8 cellular contexts compared by ENCODE assay signal in genomic region chr20:10447028-10447427, GRCh38. TPM values are rescaled to one million over a fixed set of nuclear protein-coding genes. Genes with fewer than 3 reads are reported as not detected.
DNase-seq lines count a peak whose midpoint lies in the region; ATAC-seq and TF ChIP-seq lines count a peak whose summit lies in the region.

No MANE protein-coding gene starts in this region.

- no peaks in the 10 kb centered on the region for H3K9me3 ChIP-seq in left ventricle myocardium inferior (replicated peaks)

- ATAC-seq in GM18873 (IDR thresholded peaks at IDR 0.05; ENCODE audit: low FRiP score, unreplicated experiment): peak; percentile 97
- peak; percentile 90 for ATAC-seq in HG03045 (IDR thresholded peaks at IDR 0.05; ENCODE audit: unreplicated experiment)

- no peaks in the 10 kb centered on the region for H3K4me1 ChIP-seq in left ventricle myocardium inferior

- no peak for TF ChIP-seq CTCF in left ventricle myocardium inferior (IDR thresholded peaks at IDR 0.05; ENCODE audit: borderline replicate concordance)

- peak; percentile 86 to 89 for DNase-seq in AML-193 (lab: John Stamatoyannopoulos, UW)
- DNase-seq in NCI-H446 (lab: John Stamatoyannopoulos, UW): peak; percentile 45 to 71
- DNase-seq in activated T-cell treated with anti-CD3 and anti-CD28 coated beads for 24 hours (ENCODE audit: low read depth): peak; percentile 36
- DNase-seq in iPS-NIHi11 (ENCODE audit: low spot score): peak; percentile 24
- DNase-seq in ureter (ENCODE audit: low spot score): no peak
- DNase-seq in left ventricle myocardium inferior: no peak

- H3K27ac ChIP-seq in left ventricle myocardium inferior (replicated peaks): no peak overlapping the region

- no peaks in the 10 kb centered on the region for H3K27me3 ChIP-seq in left ventricle myocardium inferior (ENCODE audit: low read depth)

- no peak overlapping the region for H3K4me3 ChIP-seq in left ventricle myocardium inferior

- intact Hi-C loops in left ventricle myocardium inferior (cut with micrococcal nuclease): no loop called here

- H3K36me3 ChIP-seq in left ventricle myocardium inferior: no peaks in the 10 kb centered on the region

RNA-seq across cellular contexts. Expression of gene SLX4IP, which starts 11.9 kb away (rescaled TPM):
- total RNA-seq in ureter (11.1 TPM), left ventricle myocardium inferior (3.1 TPM)

RNA-seq across cellular contexts. Expression of gene MKKS, which starts 13.0 kb away (rescaled TPM):
- total RNA-seq in ureter (16.7 TPM), left ventricle myocardium inferior (28.3 TPM)

Comparison
In these comparisons a context has a peak if more than half of its experiments do, and no peak if none do; other contexts are left out.
1. DNase-seq: peak in AML-193 (2 of 2), NCI-H446 (2 of 2), activated T-cell treated with anti-CD3 and anti-CD28 coated beads for 24 hours (single experiment) and iPS-NIHi11 (single experiment); none in ureter (single experiment) and left ventricle myocardium inferior (single experiment).